In the genomic region with DNA sequence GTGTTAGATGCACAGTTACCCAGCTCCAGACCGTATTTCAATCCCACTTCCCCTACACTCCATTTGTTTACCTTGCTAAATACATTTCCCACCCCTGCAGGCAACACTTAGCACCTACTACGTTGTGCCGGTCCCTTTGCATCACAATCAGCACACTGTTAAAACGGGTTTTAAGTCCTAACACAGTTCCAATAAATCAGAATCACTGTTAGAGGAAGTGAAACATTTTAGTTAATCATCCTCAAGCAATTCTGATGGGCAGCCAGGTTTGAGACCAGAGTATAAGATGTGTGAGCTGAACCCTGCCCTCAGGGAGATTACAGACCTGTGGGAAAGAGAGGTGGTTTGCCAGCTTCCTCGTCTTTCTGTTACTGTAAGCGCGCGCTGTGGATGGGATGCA, we compare ENCODE assay signal across 11 cellular contexts. TPM values are rescaled to one million over a fixed set of nuclear protein-coding genes. Genes with fewer than 3 reads are reported as not detected.
A peak's percentile ranks its signal among the peaks of the same experiment; 100 is the strongest.
DNase-seq lines count a peak whose midpoint lies in the region; ATAC-seq and TF ChIP-seq lines count a peak whose summit lies in the region.
"Had no signal": no experiment of that assay in that cellular context is flagged by ENCODE, and none has a peak within 500 bp of the region (broad histone marks: within the 10 kb centered on the region; RNA-seq: fewer than 3 reads in every experiment).

No MANE protein-coding gene starts in this region.

- peak; percentile 32 for DNase-seq in NCI-H748 (lab: John Stamatoyannopoulos, UW; ENCODE audit: unreplicated experiment)
- no peak for DNase-seq in NCI-H748 treated with DMSO at 0.1 percent for 48 hours (lab: John Stamatoyannopoulos, UW)
- no peak for DNase-seq in PC-3
- no peak for DNase-seq in fibroblast of lung (ENCODE audit: low read depth in 2 of 2)
- no peak for DNase-seq in skeletal muscle cell (ENCODE audit: low read depth)
- no peak for DNase-seq in MG63
- DNase-seq: NCI-H187 treated with DMSO at 0.1 percent for 48 hours had no signal

- H3K27me3 ChIP-seq in PC-3 (ENCODE audit: low read length) (no peaks in the 10 kb centered on the region), fibroblast of lung (ENCODE audit: control insufficient read depth, insufficient read depth, low read length) (no peaks in the 10 kb centered on the region), MG63 (no peaks in the 10 kb centered on the region)

- no peaks in the 10 kb centered on the region for H3K36me3 ChIP-seq in PC-3 (ENCODE audit: low read depth, low read length)
- no peaks in the 10 kb centered on the region for H3K36me3 ChIP-seq in fibroblast of lung (ENCODE audit: control insufficient read depth, insufficient read depth, low read length)
- peaks cover 7% of the 10 kb centered on the region for H3K36me3 ChIP-seq in MG63

- TF ChIP-seq CTCF in PC-3 (conservative IDR thresholded peaks at IDR 0.05; ENCODE audit: low read depth, low read length) (no peak), fibroblast of lung (conservative IDR thresholded peaks at IDR 0.05 in 1 of 2, IDR thresholded peaks at IDR 0.05 in 1 of 2; ENCODE audit: low read depth in 1 of 2, low read length in 2 of 2) (no peak)

- H3K9me2 ChIP-seq in PC-3 (replicated peaks; ENCODE audit: low read length) = no peaks in the 10 kb centered on the region

- H3K79me2 ChIP-seq in PC-3 (ENCODE audit: low read length) (peaks cover 49% of the 10 kb centered on the region), fibroblast of lung (ENCODE audit: control insufficient read depth, insufficient read depth, low read length) (peaks cover 38% of the 10 kb centered on the region)

- BruUV-seq in PC-3 (replicated peaks; lab: Mats Ljungman, UMichigan) = no TSS peak

- H3K4me2 ChIP-seq in PC-3 (ENCODE audit: low read length) (peak overlapping the region; percentile 93), fibroblast of lung (ENCODE audit: extremely low read depth, insufficient read depth, low read length) (peak overlapping the region; percentile 61)

- no peak overlapping the region for H3K9ac ChIP-seq in PC-3 (ENCODE audit: low read length)
- H3K9ac ChIP-seq in fibroblast of lung (ENCODE audit: insufficient read depth, low read length) = no peak overlapping the region

- H3K27ac ChIP-seq in PC-3 (ENCODE audit: low read length) = no peak overlapping the region
- no peak overlapping the region for H3K27ac ChIP-seq in fibroblast of lung (ENCODE audit: insufficient read depth, low read length)

- ATAC-seq in PC-3 (no peak), esophagus mucosa (no peak), HG03469 (IDR thresholded peaks at IDR 0.05; ENCODE audit: unreplicated experiment) (no peak)

- peaks cover 29% of the 10 kb centered on the region for H3K4me1 ChIP-seq in PC-3 (ENCODE audit: insufficient read depth, low read length)
- H3K4me1 ChIP-seq in fibroblast of lung (ENCODE audit: control insufficient read depth, extremely low read depth, insufficient read depth, low read length) = peaks cover 8% of the 10 kb centered on the region

- peaks cover 32% of the 10 kb centered on the region for H4K20me1 ChIP-seq in PC-3 (ENCODE audit: low read length)
- H4K20me1 ChIP-seq in fibroblast of lung (ENCODE audit: control insufficient read depth, extremely low read depth, insufficient read depth, low read length) = no peaks in the 10 kb centered on the region

- POLR2A ChIA-PET in PC-3 (lab: Charles Lee; ENCODE audit: unreplicated experiment) = interaction anchor here (0.5 kb wide), 1 partner anchor 41 kb away, joined by 4 read pairs; no protein-coding TSS in a partner anchor

- CTCF ChIA-PET in PC-3 (lab: Charles Lee) = interaction anchor here (0.8 kb wide), 1 partner anchor 33 kb away, joined by 4 read pairs; no protein-coding TSS in a partner anchor

- peak overlapping the region; percentile 80 for H3K4me3 ChIP-seq in PC-3 (ENCODE audit: low read length)
- peak overlapping the region; percentile 38 to 91 (median 82) for H3K4me3 ChIP-seq in fibroblast of lung (replicated peaks in 1 of 4; ENCODE audit: control extremely low read depth in 1 of 4, insufficient read depth in 1 of 4, low read depth in 3 of 4, low read length in 4 of 4)
- H3K4me3 ChIP-seq in skeletal muscle cell (ENCODE audit: low read depth, low read length) = peak overlapping the region; percentile 93
- no peak overlapping the region for H3K4me3 ChIP-seq in MG63

- no peaks in the 10 kb centered on the region for H3K9me3 ChIP-seq in PC-3 (ENCODE audit: low read length)
- no peaks in the 10 kb centered on the region for H3K9me3 ChIP-seq in fibroblast of lung (ENCODE audit: control insufficient read depth, insufficient read depth, low read depth, low read length)
- no peaks in the 10 kb centered on the region for H3K9me3 ChIP-seq in MG63

- intact Hi-C loops in PC-3 (cut with micrococcal nuclease) = no loop called here

- H2AFZ ChIP-seq in PC-3 (ENCODE audit: low read length) (no peak overlapping the region), fibroblast of lung (ENCODE audit: low read length) (no peak overlapping the region)

- H3F3A ChIP-seq in PC-3 (ENCODE audit: low read length, unreplicated experiment) = no peaks in the 10 kb centered on the region

RNA-seq across cellular contexts. Expression of a gene that starts 3.0 kb away (rescaled TPM):
- 18.5 and 21.5 TPM in 2 replicates for total RNA-seq in PC-3 (2014; rRNA removed)
- 11.6 and 11.8 TPM in 2 replicates for total RNA-seq in fibroblast of lung
- polyA plus RNA-seq in fibroblast of lung = 8.7 TPM in 2 replicates
- polyA plus RNA-seq in fibroblast of lung (2012) = 8.1 and 8.7 TPM in 2 replicates
- 3.7 and 6.8 TPM in 2 replicates for polyA minus RNA-seq in fibroblast of lung (ENCODE audit: low replicate concordance)
- total RNA-seq in esophagus mucosa = 6.2 TPM
- total RNA-seq in MG63 (2014; rRNA removed; shearing (Covaris generic); ENCODE audit: low replicate concordance) = 9.1 and 13.5 TPM in 2 replicates

RNA-seq across cellular contexts. Expression of a gene that starts 9.8 kb away (rescaled TPM):
- total RNA-seq in PC-3 (2014; rRNA removed) = 3.4 and 5.0 TPM in 2 replicates
- total RNA-seq in fibroblast of lung = 3.9 and 4.8 TPM in 2 replicates
- 8.5 and 8.9 TPM in 2 replicates for polyA plus RNA-seq in fibroblast of lung
- 5.3 and 6.1 TPM in 2 replicates for polyA plus RNA-seq in fibroblast of lung (2012)
- 0.27 and 3.2 TPM in 2 replicates for polyA minus RNA-seq in fibroblast of lung (ENCODE audit: low replicate concordance)
- total RNA-seq in esophagus mucosa = 2.0 TPM
- total RNA-seq in MG63 (2014; rRNA removed; shearing (Covaris generic); ENCODE audit: low replicate concordance) = 1.6 TPM in 1 of 2 replicates, not detected in the other

RNA-seq across cellular contexts. Expression of a gene that starts 25.0 kb away (rescaled TPM):
- total RNA-seq in PC-3 (2014; rRNA removed) = 13.8 and 18.7 TPM in 2 replicates
- 5.6 and 7.3 TPM in 2 replicates for total RNA-seq in fibroblast of lung
- 4.0 and 4.7 TPM in 2 replicates for polyA plus RNA-seq in fibroblast of lung
- 14.3 and 15.4 TPM in 2 replicates for polyA plus RNA-seq in fibroblast of lung (2012)
- 6.5 and 6.6 TPM in 2 replicates for polyA minus RNA-seq in fibroblast of lung (ENCODE audit: low replicate concordance)
- total RNA-seq in esophagus mucosa = 4.5 TPM
- total RNA-seq in MG63 (2014; rRNA removed; shearing (Covaris generic); ENCODE audit: low replicate concordance) = 2.1 and 3.1 TPM in 2 replicates

RNA-seq across cellular contexts. Expression of a gene that starts 42.8 kb away (rescaled TPM):
- total RNA-seq in PC-3 (2014; rRNA removed) (not detected in 2 replicates), fibroblast of lung (not detected in 2 replicates), esophagus mucosa (not detected)
- polyA plus RNA-seq in fibroblast of lung = not detected in 2 replicates
- polyA plus RNA-seq in fibroblast of lung (2012) = not detected in 2 replicates
- not detected in 2 replicates for polyA minus RNA-seq in fibroblast of lung (ENCODE audit: low replicate concordance)
- total RNA-seq in MG63 (2014; rRNA removed; shearing (Covaris generic); ENCODE audit: low replicate concordance) = not detected in 2 replicates
- total RNA-seq: A172, mononuclear cell had no signal

RNA-seq across cellular contexts. Expression of a gene that starts 46.6 kb away (rescaled TPM):
- total RNA-seq in PC-3 (2014; rRNA removed) = 50.7 and 55.7 TPM in 2 replicates
- 23.1 and 34.5 TPM in 2 replicates for total RNA-seq in fibroblast of lung
- polyA plus RNA-seq in fibroblast of lung = 56.0 and 60.5 TPM in 2 replicates
- polyA plus RNA-seq in fibroblast of lung (2012) = 67.4 and 75.8 TPM in 2 replicates
- polyA minus RNA-seq in fibroblast of lung (ENCODE audit: low replicate concordance) = 82.9 and 98.7 TPM in 2 replicates
- total RNA-seq in esophagus mucosa = 7.1 TPM
- 1.8 and 24.3 TPM in 2 replicates for total RNA-seq in MG63 (2014; rRNA removed; shearing (Covaris generic); ENCODE audit: low replicate concordance)
